Comparison of ENCODE assay signal across 1 cellular context in the genomic region with DNA sequence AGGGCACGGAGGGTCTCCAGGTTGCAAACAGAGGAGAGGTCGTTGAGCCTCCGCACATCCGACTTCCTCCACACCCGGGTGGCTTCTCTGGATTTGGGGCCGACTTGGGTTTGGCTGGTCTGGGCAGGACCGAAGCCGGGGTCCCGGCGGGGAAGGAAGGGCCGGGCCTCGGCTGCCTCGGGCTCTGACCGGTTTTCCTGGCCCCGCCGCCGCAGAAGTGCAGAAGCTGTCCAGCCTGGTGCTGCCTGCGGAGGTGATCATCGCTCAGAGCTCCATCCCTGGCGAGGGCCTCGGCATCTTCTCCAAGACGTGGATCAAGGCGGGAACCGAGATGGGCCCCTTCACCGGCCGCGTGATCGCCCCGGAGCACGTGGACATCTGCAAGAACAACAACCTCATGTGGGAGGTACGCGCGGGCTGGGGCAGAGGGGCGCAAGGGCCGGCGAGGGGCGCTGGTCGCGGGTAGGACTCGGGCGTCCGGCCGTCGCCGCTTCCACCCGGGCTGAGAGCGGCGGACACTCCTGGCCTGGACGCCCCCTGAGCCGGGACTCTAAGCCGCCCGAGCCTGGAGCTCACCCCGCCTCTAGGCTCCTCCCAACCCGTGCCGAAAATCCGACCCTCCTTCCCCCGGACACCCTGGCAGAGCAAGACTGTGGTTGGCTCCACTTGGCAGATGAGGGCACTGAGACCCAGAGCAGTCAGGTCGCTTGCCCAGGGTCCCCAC.
TF ChIP-seq lines count a peak whose summit lies in the region.

No MANE protein-coding gene starts in this region.

TF ChIP-seq in GM23338, 12 proteins besides CTCF, POLR2A, EP300 and RAD21 (continued from another document):
- TF ChIP-seq, protein P1, sequence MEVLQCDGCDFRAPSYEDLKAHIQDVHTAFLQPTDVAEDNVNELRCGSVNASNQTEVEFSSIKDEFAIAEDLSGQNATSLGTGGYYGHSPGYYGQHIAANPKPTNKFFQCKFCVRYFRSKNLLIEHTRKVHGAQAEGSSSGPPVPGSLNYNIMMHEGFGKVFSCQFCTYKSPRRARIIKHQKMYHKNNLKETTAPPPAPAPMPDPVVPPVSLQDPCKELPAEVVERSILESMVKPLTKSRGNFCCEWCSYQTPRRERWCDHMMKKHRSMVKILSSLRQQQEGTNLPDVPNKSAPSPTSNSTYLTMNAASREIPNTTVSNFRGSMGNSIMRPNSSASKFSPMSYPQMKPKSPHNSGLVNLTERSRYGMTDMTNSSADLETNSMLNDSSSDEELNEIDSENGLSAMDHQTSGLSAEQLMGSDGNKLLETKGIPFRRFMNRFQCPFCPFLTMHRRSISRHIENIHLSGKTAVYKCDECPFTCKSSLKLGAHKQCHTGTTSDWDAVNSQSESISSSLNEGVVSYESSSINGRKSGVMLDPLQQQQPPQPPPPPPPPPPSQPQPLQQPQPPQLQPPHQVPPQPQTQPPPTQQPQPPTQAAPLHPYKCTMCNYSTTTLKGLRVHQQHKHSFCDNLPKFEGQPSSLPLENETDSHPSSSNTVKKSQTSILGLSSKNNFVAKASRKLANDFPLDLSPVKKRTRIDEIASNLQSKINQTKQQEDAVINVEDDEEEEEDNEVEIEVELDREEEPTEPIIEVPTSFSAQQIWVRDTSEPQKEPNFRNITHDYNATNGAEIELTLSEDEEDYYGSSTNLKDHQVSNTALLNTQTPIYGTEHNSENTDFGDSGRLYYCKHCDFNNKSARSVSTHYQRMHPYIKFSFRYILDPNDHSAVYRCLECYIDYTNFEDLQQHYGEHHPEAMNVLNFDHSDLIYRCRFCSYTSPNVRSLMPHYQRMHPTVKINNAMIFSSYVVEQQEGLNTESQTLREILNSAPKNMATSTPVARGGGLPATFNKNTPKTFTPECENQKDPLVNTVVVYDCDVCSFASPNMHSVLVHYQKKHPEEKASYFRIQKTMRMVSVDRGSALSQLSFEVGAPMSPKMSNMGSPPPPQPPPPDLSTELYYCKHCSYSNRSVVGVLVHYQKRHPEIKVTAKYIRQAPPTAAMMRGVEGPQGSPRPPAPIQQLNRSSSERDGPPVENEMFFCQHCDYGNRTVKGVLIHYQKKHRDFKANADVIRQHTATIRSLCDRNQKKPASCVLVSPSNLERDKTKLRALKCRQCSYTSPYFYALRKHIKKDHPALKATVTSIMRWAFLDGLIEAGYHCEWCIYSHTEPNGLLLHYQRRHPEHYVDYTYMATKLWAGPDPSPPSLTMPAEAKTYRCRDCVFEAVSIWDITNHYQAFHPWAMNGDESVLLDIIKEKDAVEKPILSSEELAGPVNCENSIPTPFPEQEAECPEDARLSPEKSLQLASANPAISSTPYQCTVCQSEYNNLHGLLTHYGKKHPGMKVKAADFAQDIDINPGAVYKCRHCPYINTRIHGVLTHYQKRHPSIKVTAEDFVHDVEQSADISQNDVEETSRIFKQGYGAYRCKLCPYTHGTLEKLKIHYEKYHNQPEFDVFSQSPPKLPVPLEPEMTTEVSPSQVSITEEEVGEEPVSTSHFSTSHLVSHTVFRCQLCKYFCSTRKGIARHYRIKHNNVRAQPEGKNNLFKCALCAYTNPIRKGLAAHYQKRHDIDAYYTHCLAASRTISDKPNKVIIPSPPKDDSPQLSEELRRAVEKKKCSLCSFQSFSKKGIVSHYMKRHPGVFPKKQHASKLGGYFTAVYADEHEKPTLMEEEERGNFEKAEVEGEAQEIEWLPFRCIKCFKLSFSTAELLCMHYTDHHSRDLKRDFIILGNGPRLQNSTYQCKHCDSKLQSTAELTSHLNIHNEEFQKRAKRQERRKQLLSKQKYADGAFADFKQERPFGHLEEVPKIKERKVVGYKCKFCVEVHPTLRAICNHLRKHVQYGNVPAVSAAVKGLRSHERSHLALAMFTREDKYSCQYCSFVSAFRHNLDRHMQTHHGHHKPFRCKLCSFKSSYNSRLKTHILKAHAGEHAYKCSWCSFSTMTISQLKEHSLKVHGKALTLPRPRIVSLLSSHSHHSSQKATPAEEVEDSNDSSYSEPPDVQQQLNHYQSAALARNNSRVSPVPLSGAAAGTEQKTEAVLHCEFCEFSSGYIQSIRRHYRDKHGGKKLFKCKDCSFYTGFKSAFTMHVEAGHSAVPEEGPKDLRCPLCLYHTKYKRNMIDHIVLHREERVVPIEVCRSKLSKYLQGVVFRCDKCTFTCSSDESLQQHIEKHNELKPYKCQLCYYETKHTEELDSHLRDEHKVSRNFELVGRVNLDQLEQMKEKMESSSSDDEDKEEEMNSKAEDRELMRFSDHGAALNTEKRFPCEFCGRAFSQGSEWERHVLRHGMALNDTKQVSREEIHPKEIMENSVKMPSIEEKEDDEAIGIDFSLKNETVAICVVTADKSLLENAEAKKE (CRISPR knock-in tag; IDR thresholded peaks at IDR 0.05): no peak
- no peak for TF ChIP-seq POLR2AphosphoS5 (IDR thresholded peaks at IDR 0.05; ENCODE audit: low read depth)
- TF ChIP-seq EZH2 (IDR thresholded peaks at IDR 0.05; ENCODE audit: low read depth, unreplicated experiment): peak; percentile 99
- TF ChIP-seq ZNF331 (CRISPR knock-in tag; IDR thresholded peaks at IDR 0.05; ENCODE audit: low read depth): no peak
- TF ChIP-seq ZNF114 (CRISPR knock-in tag; IDR thresholded peaks at IDR 0.05): no peak
- TF ChIP-seq JUNB (IDR thresholded peaks at IDR 0.05; ENCODE audit: unreplicated experiment): no peak
- TF ChIP-seq NANOG (IDR thresholded peaks at IDR 0.05; ENCODE audit: borderline replicate concordance): no peak
- TF ChIP-seq REST (IDR thresholded peaks at IDR 0.05; ENCODE audit: unreplicated experiment): no peak
- peak; percentile 86 for TF ChIP-seq EZH2phosphoT487 (IDR thresholded peaks at IDR 0.05; ENCODE audit: unreplicated experiment)
- TF ChIP-seq, protein P2, sequence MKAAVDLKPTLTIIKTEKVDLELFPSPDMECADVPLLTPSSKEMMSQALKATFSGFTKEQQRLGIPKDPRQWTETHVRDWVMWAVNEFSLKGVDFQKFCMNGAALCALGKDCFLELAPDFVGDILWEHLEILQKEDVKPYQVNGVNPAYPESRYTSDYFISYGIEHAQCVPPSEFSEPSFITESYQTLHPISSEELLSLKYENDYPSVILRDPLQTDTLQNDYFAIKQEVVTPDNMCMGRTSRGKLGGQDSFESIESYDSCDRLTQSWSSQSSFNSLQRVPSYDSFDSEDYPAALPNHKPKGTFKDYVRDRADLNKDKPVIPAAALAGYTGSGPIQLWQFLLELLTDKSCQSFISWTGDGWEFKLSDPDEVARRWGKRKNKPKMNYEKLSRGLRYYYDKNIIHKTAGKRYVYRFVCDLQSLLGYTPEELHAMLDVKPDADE (IDR thresholded peaks at IDR 0.05): no peak
- no peak for TF ChIP-seq STAT1 (IDR thresholded peaks at IDR 0.05; ENCODE audit: unreplicated experiment)
